In the genomic region with DNA sequence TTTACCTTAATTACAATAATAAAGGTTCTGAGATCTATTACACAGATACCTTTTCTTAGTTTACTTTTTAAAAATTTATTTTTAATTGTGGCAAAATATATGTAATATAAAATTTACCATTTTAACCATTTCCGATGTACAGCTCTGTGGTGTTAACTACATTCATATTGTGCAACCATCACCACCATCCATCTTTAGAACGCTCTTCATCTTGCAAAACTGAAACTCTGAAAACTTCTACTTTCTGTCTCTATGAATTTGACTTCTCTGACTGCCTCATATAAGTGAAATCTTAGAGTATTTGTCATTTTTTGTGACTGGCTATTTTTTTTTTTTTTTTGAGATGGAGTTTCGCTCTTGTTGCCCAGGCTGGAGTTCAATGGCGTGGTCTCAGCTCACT, we compare ENCODE assay signal across 13 cellular contexts. TPM values are rescaled to one million over a fixed set of nuclear protein-coding genes. Genes with fewer than 3 reads are reported as not detected.
DNase-seq lines count a peak whose midpoint lies in the region; ATAC-seq and TF ChIP-seq lines count a peak whose summit lies in the region.
"Had no signal": no experiment of that assay in that cellular context is flagged by ENCODE, and none has a peak within 500 bp of the region (broad histone marks: within the 10 kb centered on the region; RNA-seq: fewer than 3 reads in every experiment).

No MANE protein-coding gene starts in this region.

- no peak for DNase-seq in AG04450 (ENCODE audit: low read depth, low spot score)
- DNase-seq in NOMO-1 treated with dmso at 0.1 percent for 144 hours (lab: John Stamatoyannopoulos, UW; ENCODE audit: unreplicated experiment) = peak; percentile 55
- no peak for DNase-seq in hepatocyte (ENCODE audit: low spot score)
- no peak for DNase-seq in endothelial cell (ENCODE audit: low spot score)
- DNase-seq in mesendoderm = no peak
- DNase-seq: activated CD4-positive, alpha-beta T cell treated with anti-CD3 and anti-CD28 coated beads for 48 hours; activated naive CD4-positive, alpha-beta T cell treated with anti-CD3 and anti-CD28 coated beads, Interleukin-2, amount 50 U/mL, for 16 hours; posterior cingulate gyrus; T-helper 9 cell had no signal

- H3K36me3 Mint-ChIP-seq in endothelial cell (ENCODE audit: low read depth, unreplicated experiment) = no peaks in the 10 kb centered on the region

- H3K56ac ChIP-seq in mesendoderm (ENCODE audit: low read length) = no peak overlapping the region

- no peaks in the 10 kb centered on the region for H3K9me2 ChIP-seq in hepatocyte (replicated peaks; ENCODE audit: insufficient read depth)

- H3K27ac ChIP-seq in AG04450 (ENCODE audit: low read depth, low read length) = peak overlapping the region; percentile 84
- H3K27ac ChIP-seq in hepatocyte = peak overlapping the region; percentile 99
- H3K27ac ChIP-seq in mesendoderm (ENCODE audit: low read depth, low read length) = no peak overlapping the region

- no peak overlapping the region for H4K8ac ChIP-seq in mesendoderm (ENCODE audit: low read depth, low read length)

- CTCF ChIA-PET in AG04450 (lab: Charles Lee) = interaction anchor here (1.0 to 3.0 kb wide), 4 partner anchors 23 to 48 kb away, joined by 3 to 19 read pairs (median 5); no protein-coding TSS in a partner anchor

- H3K36me3 ChIP-seq in hepatocyte (replicated peaks; ENCODE audit: insufficient read depth, low read depth) (no peaks in the 10 kb centered on the region), mesendoderm (ENCODE audit: control insufficient read depth, insufficient read depth, low read length) (no peaks in the 10 kb centered on the region)

- H3K9me3 ChIP-seq in AG04450 (ENCODE audit: control insufficient read depth, insufficient read depth, low read length) = no peaks in the 10 kb centered on the region
- no peaks in the 10 kb centered on the region for H3K9me3 ChIP-seq in hepatocyte (ENCODE audit: low read depth)

- no peak overlapping the region for H2BK120ac ChIP-seq in mesendoderm (ENCODE audit: low read depth, low read length)

- H3K4me3 ChIP-seq in AG04450 (ENCODE audit: low read depth, low read length) = no peak overlapping the region
- H3K4me3 ChIP-seq in hepatocyte = no peak overlapping the region
- H3K4me3 ChIP-seq in mesendoderm (ENCODE audit: low read length) = no peak overlapping the region

- H3K79me1 ChIP-seq in mesendoderm (ENCODE audit: low read length) = peaks cover 8% of the 10 kb centered on the region

- no peaks in the 10 kb centered on the region for H3K9me3 Mint-ChIP-seq in endothelial cell (ENCODE audit: unreplicated experiment)
- H3K9me3 Mint-ChIP-seq: stimulated activated naive CD8-positive, alpha-beta T cell treated with anti-CD3 and anti-CD28 coated beads, Interleukin-15, Interleukin-2, amounts not matched to agents 100 ng/mL and 50 ng/mL, for 24 hours had no signal

- H3K4ac ChIP-seq in mesendoderm (ENCODE audit: low read depth, low read length) = no peak overlapping the region

- peaks cover 52% of the 10 kb centered on the region for H3K79me2 ChIP-seq in hepatocyte
- peaks cover 6% of the 10 kb centered on the region for H3K79me2 ChIP-seq in mesendoderm (ENCODE audit: control insufficient read depth, insufficient read depth, low read length)

- H3K4me1 ChIP-seq in hepatocyte (ENCODE audit: insufficient read depth) (peaks cover 47% of the 10 kb centered on the region), mesendoderm (ENCODE audit: control insufficient read depth, low read depth, low read length) (no peaks in the 10 kb centered on the region)

- no peak overlapping the region for H3K9ac ChIP-seq in mesendoderm (ENCODE audit: low read length)

- no peak overlapping the region for H3K4me2 ChIP-seq in hepatocyte
- H3K4me2 ChIP-seq in mesendoderm (ENCODE audit: low read length) = no peak overlapping the region

- H4K20me1 ChIP-seq in hepatocyte (ENCODE audit: insufficient read depth, poor library complexity, severe bottlenecking) = no peaks in the 10 kb centered on the region

- WGBS in hepatocyte (ENCODE audit: low lambda C conversion rate, missing lambda C conversion rate) = 97% methylated on average over 4 of the region's 4 CpGs
- no CpG with 5 or more reads among the region's 4 CpGs for WGBS in mesendoderm (ENCODE audit: extremely low coverage, insufficient coverage, low lambda C conversion rate)

- H3K18ac ChIP-seq in mesendoderm (ENCODE audit: low read length) = no peak overlapping the region

- POLR2A ChIA-PET in AG04450 (lab: Yijun Ruan, JAX) = no interaction called here

- no peak overlapping the region for H2AFZ ChIP-seq in hepatocyte

- H3K4me1 Mint-ChIP-seq in endothelial cell (ENCODE audit: unreplicated experiment) = peaks cover 7% of the 10 kb centered on the region

- peak; percentile 62 for ATAC-seq in HG02852 (IDR thresholded peaks at IDR 0.05; ENCODE audit: unreplicated experiment)
- no peak for ATAC-seq in GM18517 (IDR thresholded peaks at IDR 0.05; ENCODE audit: unreplicated experiment)
- no peak for ATAC-seq in GM18868 (IDR thresholded peaks at IDR 0.05; ENCODE audit: unreplicated experiment)

- no peak overlapping the region for H2AK5ac ChIP-seq in mesendoderm (ENCODE audit: low read length)

- no peak for TF ChIP-seq CTCF in AG04450 (IDR thresholded peaks at IDR 0.05; ENCODE audit: low read depth, low read length)
- TF ChIP-seq CTCF in hepatocyte (IDR thresholded peaks at IDR 0.05; ENCODE audit: poor library complexity) = no peak
- no peak for TF ChIP-seq CTCF in endothelial cell (IDR thresholded peaks at IDR 0.05; ENCODE audit: unreplicated experiment)

- no peak overlapping the region for H3K23ac ChIP-seq in mesendoderm (ENCODE audit: low read length)

- H2BK5ac ChIP-seq in mesendoderm (ENCODE audit: low read length) = no peak overlapping the region

- no peaks in the 10 kb centered on the region for H3K27me3 ChIP-seq in AG04450 (ENCODE audit: control insufficient read depth, insufficient read depth, low read length)
- no peaks in the 10 kb centered on the region for H3K27me3 ChIP-seq in hepatocyte
- no peaks in the 10 kb centered on the region for H3K27me3 ChIP-seq in mesendoderm (ENCODE audit: insufficient read depth, low read length, poor library complexity)

- no peak overlapping the region for H4K5ac ChIP-seq in mesendoderm (ENCODE audit: low read length)

- H2BK15ac ChIP-seq in mesendoderm (replicated peaks; ENCODE audit: low read depth) = no peak overlapping the region

- H3K27ac Mint-ChIP-seq in endothelial cell (ENCODE audit: unreplicated experiment) = no peak overlapping the region
- H3K27ac Mint-ChIP-seq: stimulated activated naive CD8-positive, alpha-beta T cell treated with anti-CD3 and anti-CD28 coated beads, Interleukin-15, Interleukin-2, amounts not matched to agents 100 ng/mL and 50 ng/mL, for 24 hours had no signal

- no peak overlapping the region for H3K4me3 Mint-ChIP-seq in endothelial cell (ENCODE audit: unreplicated experiment)
- H3K4me3 Mint-ChIP-seq: stimulated activated naive CD8-positive, alpha-beta T cell treated with anti-CD3 and anti-CD28 coated beads, Interleukin-15, Interleukin-2, amounts not matched to agents 100 ng/mL and 50 ng/mL, for 24 hours had no signal

- H3K27me3 Mint-ChIP-seq in endothelial cell (ENCODE audit: unreplicated experiment) = peaks cover 2% of the 10 kb centered on the region

RNA-seq across cellular contexts. Expression of a gene that starts 26.8 kb away (rescaled TPM):
- polyA plus RNA-seq in AG04450 (2011; rRNA removed) = 4.3 and 5.2 TPM in 2 replicates
- polyA minus RNA-seq in AG04450 (2011; rRNA and poly(A)+ RNA removed) = 10.3 and 17.1 TPM in 2 replicates
- 22.6 and 27.6 TPM in 2 replicates for total RNA-seq in hepatocyte
- polyA plus RNA-seq in hepatocyte = 21.5 and 27.8 TPM in 2 replicates
- total RNA-seq in endothelial cell (ENCODE audit: unreplicated experiment) = 1.1 TPM
- 23.3 TPM for polyA plus RNA-seq in mesendoderm (2013, experiment 1 of 2)
- 24.1 TPM for polyA plus RNA-seq in mesendoderm (2013, experiment 2 of 2)

Comparison
In these comparisons a context has a peak if more than half of its experiments do, and no peak if none do; other contexts are left out.
1. RNA of a gene that starts 26.8 kb away (total RNA-seq): 22.6 to 27.6 TPM in hepatocyte; 1.1 TPM in endothelial cell (single experiment); every median in the first group is over 10 times any median in the second.